In the genomic region with DNA sequence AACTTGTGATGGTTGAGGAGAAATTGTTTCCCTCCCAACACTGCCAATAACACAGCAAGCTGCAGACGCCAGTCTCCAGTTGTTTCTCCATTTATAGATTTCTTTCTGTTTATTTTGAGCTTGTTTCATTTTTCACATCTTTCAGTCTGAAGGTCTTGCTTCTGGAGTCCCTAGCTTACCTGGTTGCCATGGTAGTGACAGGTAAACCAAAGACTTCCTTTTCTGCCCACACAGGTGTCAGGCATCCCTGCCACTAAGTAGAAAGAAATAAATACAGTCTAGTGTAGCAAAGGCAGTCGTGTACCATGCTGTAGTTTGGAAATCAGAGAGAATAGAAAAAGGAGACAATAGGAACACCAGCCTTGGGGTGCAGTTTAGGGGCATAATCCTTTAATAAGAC, we compare ENCODE assay signal across 17 cellular contexts.
A peak's percentile ranks its signal among the peaks of the same experiment; 100 is the strongest.
DNase-seq lines count a peak whose midpoint lies in the region; ATAC-seq and TF ChIP-seq lines count a peak whose summit lies in the region.
"Had no signal": no experiment of that assay in that cellular context is flagged by ENCODE, and none has a peak within 500 bp of the region (broad histone marks: within the 10 kb centered on the region; RNA-seq: fewer than 3 reads in every experiment).

No MANE protein-coding gene starts in this region.

- H3K9me3 Mint-ChIP-seq in GM23338 (no peaks in the 10 kb centered on the region), endodermal cell (no peaks in the 10 kb centered on the region)
- H3K9me3 Mint-ChIP-seq in activated T-helper 17 cell treated with anti-CD3 and anti-CD28 coated beads, Interleukin-2, amount 50 U/mL, for 72 hours = no peaks in the 10 kb centered on the region
- H3K9me3 Mint-ChIP-seq: CD4-positive, alpha-beta T cell; H9 had no signal

- H3K4me1 Mint-ChIP-seq in GM23338 (peaks cover 31% of the 10 kb centered on the region), endodermal cell (peaks cover 44% of the 10 kb centered on the region)
- no peaks in the 10 kb centered on the region for H3K4me1 Mint-ChIP-seq in activated T-helper 17 cell treated with anti-CD3 and anti-CD28 coated beads, Interleukin-2, amount 50 U/mL, for 72 hours

- H4K8ac ChIP-seq in mesendoderm (ENCODE audit: low read depth, low read length) = no peak overlapping the region

- H3K4me2 ChIP-seq in GM23338 (peak overlapping the region; percentile 49; the same call in 1 of the 2 replicates), mesendoderm (ENCODE audit: low read length) (no peak overlapping the region)
- H3K4me2 ChIP-seq: A549 had no signal

- no peak overlapping the region for H3K4me3 Mint-ChIP-seq in GM23338
- H3K4me3 Mint-ChIP-seq in endodermal cell = no peak overlapping the region
- H3K4me3 Mint-ChIP-seq in activated T-helper 17 cell treated with anti-CD3 and anti-CD28 coated beads, Interleukin-2, amount 50 U/mL, for 72 hours = no peak overlapping the region
- H3K4me3 Mint-ChIP-seq: CD4-positive, alpha-beta T cell; H9 had no signal

- no peak overlapping the region for H2BK5ac ChIP-seq in mesendoderm (ENCODE audit: low read length)

- H3K79me2 ChIP-seq in GM23338 (replicated peaks; ENCODE audit: insufficient read depth) (no peaks in the 10 kb centered on the region), mesendoderm (ENCODE audit: control insufficient read depth, insufficient read depth, low read length) (no peaks in the 10 kb centered on the region)

- no peak overlapping the region for H2AFZ ChIP-seq in GM23338

- ATAC-seq in GM23338 = no peak
- ATAC-seq in HG02571 (IDR thresholded peaks at IDR 0.05; ENCODE audit: unreplicated experiment) = no peak
- ATAC-seq in activated T-helper 17 cell treated with anti-CD3 and anti-CD28 coated beads, Interleukin-2, amount 50 U/mL, for 72 hours (replicated peaks) = no peak
- ATAC-seq: A549 had no signal

- no peak for TF ChIP-seq CTCF in GM23338 (conservative IDR thresholded peaks at IDR 0.05; ENCODE audit: low read depth in 2 of 2)
- TF ChIP-seq CTCF in endodermal cell (conservative IDR thresholded peaks at IDR 0.05) = no peak

- H4K5ac ChIP-seq in mesendoderm (ENCODE audit: low read length) = no peak overlapping the region

- H3K9ac ChIP-seq in endodermal cell (ENCODE audit: extremely low read depth, low read length, poor library complexity, severe bottlenecking) (peak overlapping the region; percentile 26), mesendoderm (ENCODE audit: low read length) (no peak overlapping the region)

- H3K56ac ChIP-seq in mesendoderm (ENCODE audit: low read length) = no peak overlapping the region

- no peaks in the 10 kb centered on the region for H3K36me3 Mint-ChIP-seq in GM23338 (ENCODE audit: low read depth)
- H3K36me3 Mint-ChIP-seq in endodermal cell (ENCODE audit: low read depth) = no peaks in the 10 kb centered on the region
- H3K36me3 Mint-ChIP-seq in activated T-helper 17 cell treated with anti-CD3 and anti-CD28 coated beads, Interleukin-2, amount 50 U/mL, for 72 hours (ENCODE audit: low read depth) = no peaks in the 10 kb centered on the region

- H3K27ac ChIP-seq in GM23338 (ENCODE audit: low read depth) (no peak overlapping the region), endodermal cell (ENCODE audit: low read depth, low read length) (no peak overlapping the region), mesendoderm (ENCODE audit: low read depth, low read length) (no peak overlapping the region)
- H3K27ac ChIP-seq: 22Rv1, A549, C4-2B had no signal

- no peak overlapping the region for H3K4me3 ChIP-seq in GM23338
- no peak overlapping the region for H3K4me3 ChIP-seq in endodermal cell (ENCODE audit: low read length)
- H3K4me3 ChIP-seq in mesendoderm (ENCODE audit: low read length) = no peak overlapping the region
- H3K4me3 ChIP-seq: A549 had no signal

- H3K18ac ChIP-seq in mesendoderm (ENCODE audit: low read length) = no peak overlapping the region

- H3K27me3 Mint-ChIP-seq in GM23338 (ENCODE audit: insufficient read depth, low read depth, poor library complexity) = peaks cover 12% of the 10 kb centered on the region
- no peaks in the 10 kb centered on the region for H3K27me3 Mint-ChIP-seq in endodermal cell (ENCODE audit: insufficient read depth)
- peaks cover 3% of the 10 kb centered on the region for H3K27me3 Mint-ChIP-seq in activated T-helper 17 cell treated with anti-CD3 and anti-CD28 coated beads, Interleukin-2, amount 50 U/mL, for 72 hours
- H3K27me3 Mint-ChIP-seq: CD4-positive, alpha-beta T cell had no signal

- no peaks in the 10 kb centered on the region for H3K79me1 ChIP-seq in mesendoderm (ENCODE audit: low read length)

- no peaks in the 10 kb centered on the region for H3K9me2 ChIP-seq in GM23338 (ENCODE audit: insufficient read depth)

- H3K4ac ChIP-seq in mesendoderm (ENCODE audit: low read depth, low read length) = no peak overlapping the region

- H2BK15ac ChIP-seq in mesendoderm (replicated peaks; ENCODE audit: low read depth) = peak overlapping the region; percentile 75

- DNase-seq in DMS53 (lab: John Stamatoyannopoulos, UW) (peak; percentile 52), DMS53 treated with DMSO at 0.1 percent for 48 hours (lab: John Stamatoyannopoulos, UW; ENCODE audit: unreplicated experiment) (no peak), GM23338 (ENCODE audit: low spot score) (peak; percentile 39), endodermal cell (no peak), mesendoderm (no peak), cortex of kidney (lab: John Stamatoyannopoulos, UW) (no peak)
- DNase-seq: AML-193; Caco-2; CD4-positive, alpha-beta T cell; DMS79 treated with DMSO at 0.1 percent for 48 hours; GF-D8; H9 had no signal

- WGBS in endodermal cell (ENCODE audit: insufficient coverage in 1 of 2, insufficient read length in 1 of 2), 2 experiments = 38 to 50% methylated on average over 2 of the region's 2 CpGs
- no CpG with 5 or more reads among the region's 2 CpGs for whole genome bisulfite sequencing in mesendoderm (ENCODE audit: extremely low coverage, insufficient coverage, low lambda C conversion rate)

- H3F3A ChIP-seq in GM23338 (replicated peaks; ENCODE audit: low read depth) = no peaks in the 10 kb centered on the region

- H4K20me1 ChIP-seq in GM23338 (replicated peaks; ENCODE audit: insufficient read depth) = no peaks in the 10 kb centered on the region

- H3K9me3 ChIP-seq in endodermal cell (ENCODE audit: control insufficient read depth, low read length) = no peaks in the 10 kb centered on the region
- H3K9me3 ChIP-seq: A549, Caco-2 had no signal

- H3K27ac Mint-ChIP-seq in GM23338 = no peak overlapping the region
- H3K27ac Mint-ChIP-seq in endodermal cell = no peak overlapping the region
- H3K27ac Mint-ChIP-seq in activated T-helper 17 cell treated with anti-CD3 and anti-CD28 coated beads, Interleukin-2, amount 50 U/mL, for 72 hours = no peak overlapping the region
- H3K27ac Mint-ChIP-seq: CD4-positive, alpha-beta T cell; H9 had no signal

- no peak overlapping the region for H3K23ac ChIP-seq in mesendoderm (ENCODE audit: low read length)

- no peaks in the 10 kb centered on the region for H3K36me3 ChIP-seq in GM23338 (ENCODE audit: insufficient read depth)
- H3K36me3 ChIP-seq in endodermal cell (ENCODE audit: control insufficient read depth, insufficient read depth, low read length) = no peaks in the 10 kb centered on the region
- H3K36me3 ChIP-seq in mesendoderm (ENCODE audit: control insufficient read depth, insufficient read depth, low read length) = no peaks in the 10 kb centered on the region

- no peak overlapping the region for H2BK120ac ChIP-seq in mesendoderm (ENCODE audit: low read depth, low read length)

- no peak overlapping the region for H2AK5ac ChIP-seq in mesendoderm (ENCODE audit: low read length)

- no peaks in the 10 kb centered on the region for H3K27me3 ChIP-seq in GM23338 (ENCODE audit: insufficient read depth)
- no peaks in the 10 kb centered on the region for H3K27me3 ChIP-seq in endodermal cell (ENCODE audit: control insufficient read depth, insufficient read depth, low read length, poor library complexity, severe bottlenecking)
- no peaks in the 10 kb centered on the region for H3K27me3 ChIP-seq in mesendoderm (ENCODE audit: insufficient read depth, low read length, poor library complexity)

- peaks cover 36% of the 10 kb centered on the region for H3K4me1 ChIP-seq in GM23338 (ENCODE audit: insufficient read depth)
- peaks cover 30% of the 10 kb centered on the region for H3K4me1 ChIP-seq in endodermal cell (ENCODE audit: control insufficient read depth, insufficient read depth, low read length)
- H3K4me1 ChIP-seq in mesendoderm (ENCODE audit: control insufficient read depth, low read depth, low read length) = peaks cover 15% of the 10 kb centered on the region
- H3K4me1 ChIP-seq: Caco-2 had no signal

TF ChIP-seq in GM23338, 12 proteins besides CTCF, POLR2A, EP300 and RAD21 (continues in another document):
- TF ChIP-seq JUNB (IDR thresholded peaks at IDR 0.05; ENCODE audit: unreplicated experiment) (no peak), CREB1 (CRISPR knock-in tag; IDR thresholded peaks at IDR 0.05; ENCODE audit: low read depth) (no peak), NANOG (IDR thresholded peaks at IDR 0.05; ENCODE audit: borderline replicate concordance) (no peak)
- TF ChIP-seq, protein P1, sequence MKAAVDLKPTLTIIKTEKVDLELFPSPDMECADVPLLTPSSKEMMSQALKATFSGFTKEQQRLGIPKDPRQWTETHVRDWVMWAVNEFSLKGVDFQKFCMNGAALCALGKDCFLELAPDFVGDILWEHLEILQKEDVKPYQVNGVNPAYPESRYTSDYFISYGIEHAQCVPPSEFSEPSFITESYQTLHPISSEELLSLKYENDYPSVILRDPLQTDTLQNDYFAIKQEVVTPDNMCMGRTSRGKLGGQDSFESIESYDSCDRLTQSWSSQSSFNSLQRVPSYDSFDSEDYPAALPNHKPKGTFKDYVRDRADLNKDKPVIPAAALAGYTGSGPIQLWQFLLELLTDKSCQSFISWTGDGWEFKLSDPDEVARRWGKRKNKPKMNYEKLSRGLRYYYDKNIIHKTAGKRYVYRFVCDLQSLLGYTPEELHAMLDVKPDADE (IDR thresholded peaks at IDR 0.05) = no peak

Comparison
In these comparisons a context has a peak if more than half of its experiments do, and no peak if none do; other contexts are left out.
1. DNase-seq: peak in DMS53 (single experiment) and GM23338 (single experiment); none in DMS53 treated with DMSO at 0.1 percent for 48 hours (single experiment), endodermal cell (single experiment), mesendoderm (single experiment) and cortex of kidney (single experiment).